In genomic region chr12:15037091-15037723, GRCh38 we compare ENCODE assay signal across 1 cellular context.
TF ChIP-seq lines count a peak whose summit lies in the region.

No MANE protein-coding gene starts in this region.

TF ChIP-seq in GM23338, 12 proteins besides CTCF, POLR2A, EP300 and RAD21:
- no peak for TF ChIP-seq REST (IDR thresholded peaks at IDR 0.05; ENCODE audit: unreplicated experiment)
- TF ChIP-seq NANOG (IDR thresholded peaks at IDR 0.05; ENCODE audit: borderline replicate concordance) = no peak
- TF ChIP-seq ZNF462 (CRISPR knock-in tag; IDR thresholded peaks at IDR 0.05) = no peak
- no peak for TF ChIP-seq ZNF114 (CRISPR knock-in tag; IDR thresholded peaks at IDR 0.05)
- no peak for TF ChIP-seq JUNB (IDR thresholded peaks at IDR 0.05; ENCODE audit: unreplicated experiment)
- no peak for TF ChIP-seq CREB1 (CRISPR knock-in tag; IDR thresholded peaks at IDR 0.05; ENCODE audit: low read depth)
- TF ChIP-seq POLR2AphosphoS5 (IDR thresholded peaks at IDR 0.05; ENCODE audit: low read depth) = no peak
- no peak for TF ChIP-seq STAT1 (IDR thresholded peaks at IDR 0.05; ENCODE audit: unreplicated experiment)
- TF ChIP-seq ETS1 (IDR thresholded peaks at IDR 0.05) = no peak
